In the genomic region with DNA sequence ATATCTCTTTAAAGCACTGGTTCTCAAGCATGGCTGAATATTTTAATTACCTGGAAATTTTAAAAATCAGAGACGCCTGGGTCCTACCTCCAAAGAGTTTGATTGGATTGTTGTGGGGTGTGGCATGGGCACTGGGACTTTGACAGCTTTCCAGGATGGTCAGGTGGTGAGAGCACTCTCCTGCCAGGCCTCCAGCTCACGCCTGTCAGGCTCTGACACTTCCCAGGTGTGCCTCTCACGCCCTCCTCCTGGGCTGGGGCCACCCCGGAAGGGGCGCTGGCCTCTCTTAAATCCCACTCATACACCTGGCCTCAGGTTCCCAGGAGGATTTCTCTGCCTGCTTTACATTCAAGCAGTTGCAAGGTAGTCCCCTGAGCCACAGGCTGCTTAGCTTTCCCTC, we compare ENCODE assay signal across 12 cellular contexts. TPM values are rescaled to one million over a fixed set of nuclear protein-coding genes. Genes with fewer than 3 reads are reported as not detected.
A peak's percentile ranks its signal among the peaks of the same experiment; 100 is the strongest.
DNase-seq lines count a peak whose midpoint lies in the region; ATAC-seq and TF ChIP-seq lines count a peak whose summit lies in the region.
"Had no signal": no experiment of that assay in that cellular context is flagged by ENCODE, and none has a peak within 500 bp of the region (broad histone marks: within the 10 kb centered on the region; RNA-seq: fewer than 3 reads in every experiment).

No MANE protein-coding gene starts in this region.

- H3K36me3 ChIP-seq in Caco-2 (ENCODE audit: control insufficient read depth, insufficient read depth, low read length) (no peaks in the 10 kb centered on the region), adipocyte (ENCODE audit: control insufficient read depth, insufficient read depth, low read length, severe bottlenecking) (no peaks in the 10 kb centered on the region), psoas muscle (ENCODE audit: insufficient read depth in 1 of 2, low read depth in 1 of 2) (no peaks in the 10 kb centered on the region)
- H3K36me3 ChIP-seq: neural progenitor cell had no signal

- no peaks in the 10 kb centered on the region for H3K9me3 Mint-ChIP-seq in Caco-2 (ENCODE audit: unreplicated experiment)
- H3K9me3 Mint-ChIP-seq: activated T-cell treated with anti-CD3 and anti-CD28 coated beads, Interleukin-2, amount 50 U/mL, for 72 hours; neural progenitor cell had no signal

- H3K4me1 Mint-ChIP-seq in Caco-2 (ENCODE audit: low read depth, unreplicated experiment), result peaks cover 59% of the 10 kb centered on the region

- no peak for TF ChIP-seq POLR2A in erythroblast (IDR thresholded peaks at IDR 0.05; ENCODE audit: low read length)

- 74 to 91% (median 80%) methylated on average over 5 of the region's 5 CpGs for WGBS in psoas muscle, 3 donors

- POLR2A ChIA-PET in Caco-2 (lab: Charles Lee) (interaction anchor here (0.6 kb wide), 2 partner anchors 26 to 30 kb away, joined by 3 read pairs; no protein-coding TSS in a partner anchor), GM10248 (lab: Yijun Ruan, JAX) (interaction anchor here (0.6 kb wide), 1 partner anchor 385 kb away, joined by 3 read pairs; no protein-coding TSS in a partner anchor)

- TF ChIP-seq CTCF in Caco-2 (IDR thresholded peaks at IDR 0.05; ENCODE audit: insufficient read depth in 1 of 2, low read depth in 1 of 2, low read length in 1 of 2, severe bottlenecking in 1 of 2, unreplicated experiment in 1 of 2) (no peak), psoas muscle (IDR thresholded peaks at IDR 0.05) (no peak), GM10248 (IDR thresholded peaks at IDR 0.05; ENCODE audit: control extremely low read depth, extremely low read depth, low read depth, missing control alignments) (no peak)

- CTCF ChIA-PET in Caco-2 (lab: Charles Lee) (no interaction called here), GM10248 (lab: Yijun Ruan, JAX) (interaction anchor here (1.3 kb wide), 1 partner anchor 18 kb away, joined by 4 read pairs; no protein-coding TSS in a partner anchor)

- peak overlapping the region; percentile 71 for H3K27ac ChIP-seq in psoas muscle
- H3K27ac ChIP-seq: neural progenitor cell had no signal

- H3K36me3 Mint-ChIP-seq in Caco-2 (ENCODE audit: insufficient read depth, unreplicated experiment), result peaks cover 22% of the 10 kb centered on the region
- H3K36me3 Mint-ChIP-seq: neural progenitor cell had no signal

- H3K27me3 ChIP-seq in Caco-2 (replicated peaks; ENCODE audit: control insufficient read depth, insufficient read depth, low read length) (no peaks in the 10 kb centered on the region), adipocyte (replicated peaks; ENCODE audit: control insufficient read depth, insufficient read depth, low read length) (no peaks in the 10 kb centered on the region), psoas muscle (ENCODE audit: insufficient read depth in 3 of 3, low read length in 2 of 3) (no peaks in the 10 kb centered on the region)
- H3K27me3 ChIP-seq: neural progenitor cell had no signal

- H3K9me3 ChIP-seq in Caco-2 (no peaks in the 10 kb centered on the region), adipocyte (ENCODE audit: control insufficient read depth, low read length) (no peaks in the 10 kb centered on the region), psoas muscle (no peaks in the 10 kb centered on the region)

- peak in 1 of 2 experiments; percentile 32 for DNase-seq in Caco-2
- DNase-seq in adipocyte (ENCODE audit: low read depth), result no peak
- peak; percentile 51 for DNase-seq in left ventricle myocardium superior
- DNase-seq in psoas muscle, result peak in 1 of 2 donors; percentile 26
- DNase-seq in GM10248 (ENCODE audit: extremely low spot score), result no peak
- DNase-seq in activated T-cell treated with anti-CD3 and anti-CD28 coated beads, Interleukin-2, amount 50 U/mL, for 1 hour, result no peak
- DNase-seq in erythroblast (lab: John Stamatoyannopoulos, UW), result no peak
- DNase-seq: activated T-cell treated with anti-CD3 and anti-CD28 coated beads, Interleukin-2, amount 50 U/mL, for 72 hours; NCI-H446 treated with DMSO at 0.1 percent for 48 hours; stimulated activated CD4-positive, alpha-beta T cell treated with anti-CD3 and anti-CD28 coated beads, Interleukin-4, amount 100 ng/mL, for 1 hour had no signal

- H3K9ac ChIP-seq in adipocyte (ENCODE audit: low read length), result peak overlapping the region; percentile 83
- H3K9ac ChIP-seq: neural progenitor cell had no signal

- no TSS peak for BruUV-seq in Caco-2 (replicated peaks; lab: Mats Ljungman, UMichigan)

- intact Hi-C loops in Caco-2 (cut with micrococcal nuclease; ENCODE audit: unreplicated experiment), result no loop called here
- intact Hi-C loops in left ventricle myocardium superior (cut with micrococcal nuclease), result no loop called here
- intact Hi-C loops in psoas muscle (cut with DNase I), result no loop called here

- H3K4me1 ChIP-seq in Caco-2, result peaks cover 62% of the 10 kb centered on the region
- peaks cover 80% of the 10 kb centered on the region for H3K4me1 ChIP-seq in adipocyte (ENCODE audit: control insufficient read depth, insufficient read depth, low read length)
- H3K4me1 ChIP-seq in psoas muscle, result peaks cover 32% of the 10 kb centered on the region

- H3K4me3 ChIP-seq in Caco-2 (ENCODE audit: low read depth, low read length), result no peak overlapping the region
- no peak overlapping the region for H3K4me3 ChIP-seq in adipocyte (ENCODE audit: low read length)
- H3K4me3 ChIP-seq in psoas muscle, result no peak overlapping the region
- H3K4me3 ChIP-seq: neural progenitor cell had no signal

- H3K27ac Mint-ChIP-seq in Caco-2 (ENCODE audit: unreplicated experiment), result peak overlapping the region; percentile 95
- H3K27ac Mint-ChIP-seq: activated T-cell treated with anti-CD3 and anti-CD28 coated beads, Interleukin-2, amount 50 U/mL, for 72 hours had no signal

- peak; percentile 83 for ATAC-seq in left ventricle myocardium superior
- ATAC-seq in psoas muscle, result no peak
- ATAC-seq in HG02884 (IDR thresholded peaks at IDR 0.05; ENCODE audit: unreplicated experiment), result no peak
- ATAC-seq: activated T-cell treated with anti-CD3 and anti-CD28 coated beads, Interleukin-2, amount 50 U/mL, for 72 hours had no signal

- H3K27me3 Mint-ChIP-seq in Caco-2 (ENCODE audit: insufficient read depth, unreplicated experiment), result no peaks in the 10 kb centered on the region

- no peak overlapping the region for H3K4me3 Mint-ChIP-seq in Caco-2 (ENCODE audit: unreplicated experiment)
- H3K4me3 Mint-ChIP-seq: activated T-cell treated with anti-CD3 and anti-CD28 coated beads, Interleukin-2, amount 50 U/mL, for 72 hours had no signal

RNA-seq across cellular contexts. Expression of gene AMOTL2, which starts 48.5 kb away (rescaled TPM):
- total RNA-seq in Caco-2 (2022) (220 and 271 TPM in 2 replicates), left ventricle myocardium superior (53.9 TPM), psoas muscle (10 to 100 TPM; 16.5 to 36.6 (median 29.6) TPM)
- polyA plus RNA-seq in psoas muscle, result 1 to 10 TPM; 4.0 to 6.1 (median 5.1) TPM
